32 cellular contexts compared by ENCODE assay signal in genomic region chr14:73797540-73797925, GRCh38. TPM values are rescaled to one million over a fixed set of nuclear protein-coding genes. Genes with fewer than 3 reads are reported as not detected.
DNase-seq lines count a peak whose midpoint lies in the region; ATAC-seq, FAIRE-seq and TF ChIP-seq lines count a peak whose summit lies in the region.
"Had no signal": no experiment of that assay in that cellular context is flagged by ENCODE, and none has a peak within 500 bp of the region (broad histone marks: within the 10 kb centered on the region; RNA-seq: fewer than 3 reads in every experiment).

No MANE protein-coding gene starts in this region.

- no peak for TF ChIP-seq EP300 in GM12878 (IDR thresholded peaks at IDR 0.05; ENCODE audit: borderline replicate concordance in 1 of 2, control insufficient read depth in 1 of 2, low read depth in 2 of 2, low read length in 2 of 2)

- no TSS peak for BruUV-seq in Caco-2 (replicated peaks; lab: Mats Ljungman, UMichigan)
- BruUV-seq in GM12878 (replicated peaks; lab: Mats Ljungman, UMichigan): no TSS peak

- H3K27me3 Mint-ChIP-seq in Caco-2 (ENCODE audit: insufficient read depth, unreplicated experiment): no peaks in the 10 kb centered on the region
- H3K27me3 Mint-ChIP-seq: activated CD4-positive, alpha-beta memory T cell treated with anti-CD3 and anti-CD28 coated beads, Interleukin-2, amount 10 ng/mL, durations not matched to agents 7 days and 5 days; CD4-positive, alpha-beta memory T cell had no signal

- no peak for DNase-seq in Caco-2
- DNase-seq in HTR-8/SVneo (ENCODE audit: insufficient read length, low spot score): no peak
- DNase-seq in GM12878 (ENCODE audit: low read depth, low spot score): no peak
- DNase-seq in coronary artery (ENCODE audit: low spot score): no peak
- DNase-seq in vagina (ENCODE audit: extremely low spot score in 2 of 2): no peak
- no peak for DNase-seq in DMS153 (lab: John Stamatoyannopoulos, UW)
- DNase-seq: activated CD4-positive, alpha-beta memory T cell treated with anti-CD3 and anti-CD28 coated beads, Interleukin-2, amount 10 ng/mL, durations not matched to agents 7 days and 5 days; activated gamma-delta T cell treated with Interleukin-2 at 50 U/mL for 16 hours; AML-193; body of pancreas; CD4-positive, alpha-beta memory T cell; DMS 273 treated with DMSO at 0.1 percent for 48 hours; effector CD4-positive, alpha-beta T cell; hypothalamus; Kasumi-1; left ventricle myocardium superior; NCI-H1048; NCI-H187; NCI-H774; OCI-M1; SIG-M5; SW 1271; T1000 had no signal

- FAIRE-seq in HTR-8/SVneo (lab: Jason Lieb, UNC) (peak; percentile 49), GM12878 (lab: Jason Lieb, UNC) (no peak)
- FAIRE-seq: A204.1, frontal cortex, GM18507, H54 had no signal

- POLR2A ChIA-PET in Caco-2 (lab: Charles Lee) (interaction anchor here (0.5 to 2.1 kb wide), 2 partner anchors 12 to 18 kb away, joined by 3 to 18 read pairs; no protein-coding TSS in a partner anchor), GM12878 (lab: Charles Lee) (interaction anchor here (0.5 to 4.3 kb wide), 5 partner anchors 9 to 191 kb away, joined by 3 to 22 read pairs (median 11); no protein-coding TSS in a partner anchor)

- CTCF ChIA-PET in Caco-2 (lab: Charles Lee) (interaction anchor here (0.8 to 2.3 kb wide), 4 partner anchors 10 to 56 kb away, joined by 3 to 10 read pairs (median 6); a partner anchor contains a TSS), GM12878 (lab: Yijun Ruan, JAX) (interaction anchor here (1.1 to 2.9 kb wide), 10 partner anchors 9 to 289 kb away, joined by 3 to 15 read pairs (median 5); no protein-coding TSS in a partner anchor)

- H3K27ac ChIP-seq in GM12878 (ENCODE audit: control insufficient read depth, insufficient read depth): no peak overlapping the region; the same call in 1 of the 2 replicates
- H3K27ac ChIP-seq in coronary artery: no peak overlapping the region
- H3K27ac ChIP-seq in vagina: no peak overlapping the region
- H3K27ac ChIP-seq: body of pancreas, neutrophil had no signal

- H3K36me3 ChIP-seq in Caco-2 (ENCODE audit: control insufficient read depth, insufficient read depth, low read length): no peaks in the 10 kb centered on the region
- no peaks in the 10 kb centered on the region for H3K36me3 ChIP-seq in GM12878 (ENCODE audit: control insufficient read depth in 2 of 2, insufficient read depth in 2 of 2, low read length in 1 of 2)
- no peaks in the 10 kb centered on the region for H3K36me3 ChIP-seq in mucosa of stomach (ENCODE audit: control insufficient read depth, insufficient read depth, low read length)
- H3K36me3 ChIP-seq in vagina: no peaks in the 10 kb centered on the region
- H3K36me3 ChIP-seq: neutrophil had no signal

- TF ChIP-seq CTCF in Caco-2 (IDR thresholded peaks at IDR 0.05; ENCODE audit: insufficient read depth in 1 of 2, low read depth in 1 of 2, low read length in 1 of 2, severe bottlenecking in 1 of 2, unreplicated experiment in 1 of 2) (no peak), GM12878 (IDR thresholded peaks at IDR 0.05 in 2 of 3, conservative IDR thresholded peaks at IDR 0.05 in 1 of 3; ENCODE audit: control insufficient read depth in 2 of 3, extremely low read depth in 1 of 3, insufficient read depth in 1 of 3, low read depth in 3 of 3, low read length in 3 of 3) (no peak), coronary artery (IDR thresholded peaks at IDR 0.05) (no peak), vagina (IDR thresholded peaks at IDR 0.05) (no peak)

- 0% methylated on average over 2 of the region's 2 CpGs for WGBS in GM12878 (ENCODE audit: insufficient coverage, insufficient replicate concordance, low lambda C conversion rate, missing lambda C conversion rate)

- H3K4me1 Mint-ChIP-seq in Caco-2 (ENCODE audit: low read depth, unreplicated experiment): peaks cover 36% of the 10 kb centered on the region
- H3K4me1 Mint-ChIP-seq: activated CD4-positive, alpha-beta memory T cell treated with anti-CD3 and anti-CD28 coated beads, Interleukin-2, amount 10 ng/mL, durations not matched to agents 7 days and 5 days; CD4-positive, alpha-beta memory T cell had no signal

- peaks cover 55% of the 10 kb centered on the region for H3K4me1 ChIP-seq in Caco-2
- H3K4me1 ChIP-seq in GM12878 (ENCODE audit: control insufficient read depth, insufficient read depth, low read length): peaks cover 15% of the 10 kb centered on the region
- H3K4me1 ChIP-seq in mucosa of stomach (ENCODE audit: control insufficient read depth, insufficient read depth, low read length): peaks cover 42% of the 10 kb centered on the region
- peaks cover 17% of the 10 kb centered on the region for H3K4me1 ChIP-seq in vagina

- ATAC-seq in GM12878: peak; percentile 61
- no peak for ATAC-seq in GM18502 (IDR thresholded peaks at IDR 0.05; ENCODE audit: poor library complexity, unreplicated experiment)
- ATAC-seq: activated CD4-positive, CD25-positive, alpha-beta regulatory T cell treated with anti-CD3 and anti-CD28 coated beads, Interleukin-2, amount 50 U/mL, for 24 hours; body of pancreas; esophagus mucosa; left ventricle myocardium superior had no signal

- in situ Hi-C loops in GM12878 (cut with MboI): no loop called here

- H3K9me3 ChIP-seq in Caco-2 (no peaks in the 10 kb centered on the region), GM12878 (replicated peaks; ENCODE audit: control insufficient read depth, insufficient read depth, low read length) (no peaks in the 10 kb centered on the region), mucosa of stomach (ENCODE audit: control insufficient read depth, low read length) (no peaks in the 10 kb centered on the region), vagina (no peaks in the 10 kb centered on the region)
- H3K9me3 ChIP-seq: body of pancreas, neutrophil had no signal

- H3K4me2 ChIP-seq in GM12878 (ENCODE audit: control insufficient read depth, insufficient read depth): peak overlapping the region; percentile 15; the same call in 1 of the 2 replicates

- intact Hi-C loops in Caco-2 (cut with micrococcal nuclease; ENCODE audit: unreplicated experiment): loop anchor here (2.0 kb wide), 2 partner anchors 37 to 53 kb away; partner anchors contain the start of gene PTGR2
- intact Hi-C loops in GM12878 (cut with micrococcal nuclease; ENCODE audit: unreplicated experiment): no loop called here
- intact Hi-C loops in vagina (cut with DNase I): no loop called here

- H3K27me3 ChIP-seq in Caco-2 (replicated peaks; ENCODE audit: control insufficient read depth, insufficient read depth, low read length) (no peaks in the 10 kb centered on the region), GM12878 (replicated peaks in 1 of 2; ENCODE audit: control insufficient read depth in 2 of 2, insufficient read depth in 2 of 2, low read length in 1 of 2) (no peaks in the 10 kb centered on the region), mucosa of stomach (ENCODE audit: control insufficient read depth, insufficient read depth, low read length) (no peaks in the 10 kb centered on the region), vagina (no peaks in the 10 kb centered on the region)
- H3K27me3 ChIP-seq: body of pancreas, neutrophil had no signal

- peak overlapping the region; percentile 56 for H3K27ac Mint-ChIP-seq in Caco-2 (ENCODE audit: unreplicated experiment)
- H3K27ac Mint-ChIP-seq: activated CD4-positive, alpha-beta memory T cell treated with anti-CD3 and anti-CD28 coated beads, Interleukin-2, amount 10 ng/mL, durations not matched to agents 7 days and 5 days; CD4-positive, alpha-beta memory T cell had no signal

- no peaks in the 10 kb centered on the region for H3K9me3 Mint-ChIP-seq in Caco-2 (ENCODE audit: unreplicated experiment)
- H3K9me3 Mint-ChIP-seq: activated CD4-positive, alpha-beta memory T cell treated with anti-CD3 and anti-CD28 coated beads, Interleukin-2, amount 10 ng/mL, durations not matched to agents 7 days and 5 days; CD4-positive, alpha-beta memory T cell had no signal

- RAD21 ChIA-PET in GM12878 (lab: Charles Lee; ENCODE audit: unreplicated experiment): interaction anchor here (0.8 to 1.7 kb wide), 6 partner anchors 28 to 89 kb away, joined by 3 to 4 read pairs (median 3); partner anchors contain the start of genes PTGR2 and ZNF410

- TF ChIP-seq POLR2A in GM12878 (IDR thresholded peaks at IDR 0.05; ENCODE audit: low read depth, low read length) (no peak), vagina (IDR thresholded peaks at IDR 0.05) (no peak)

- no peak overlapping the region for H3K9ac ChIP-seq in GM12878 (ENCODE audit: control insufficient read depth, insufficient read depth, low read length)
- H3K9ac ChIP-seq in mucosa of stomach (ENCODE audit: low read length): peak overlapping the region; percentile 32

- SMC1A ChIA-PET in GM12878 (lab: Charles Lee; ENCODE audit: uncharacterized antibody, unreplicated experiment): interaction anchor here (0.6 to 4.8 kb wide), 14 partner anchors 10 to 65 kb away, joined by 3 to 37 read pairs (median 4); partner anchors contain the start of gene PTGR2

- no peaks in the 10 kb centered on the region for H4K20me1 ChIP-seq in GM12878 (ENCODE audit: control insufficient read depth, insufficient read depth)

- H3K4me3 ChIP-seq in Caco-2 (ENCODE audit: low read depth, low read length) (no peak overlapping the region), GM12878 (no peak overlapping the region), mucosa of stomach (ENCODE audit: low read length) (no peak overlapping the region), coronary artery (no peak overlapping the region), vagina (no peak overlapping the region)
- H3K4me3 ChIP-seq: body of pancreas had no signal

- no peak for TF ChIP-seq RAD21 in GM12878 (IDR thresholded peaks at IDR 0.05; ENCODE audit: insufficient read depth, low read depth, low read length)

- H3K79me2 ChIP-seq in GM12878 (ENCODE audit: control insufficient read depth, insufficient read depth, low read length): no peaks in the 10 kb centered on the region

- H3K36me3 Mint-ChIP-seq in Caco-2 (ENCODE audit: insufficient read depth, unreplicated experiment): no peaks in the 10 kb centered on the region

- no peak overlapping the region for H3K4me3 Mint-ChIP-seq in Caco-2 (ENCODE audit: unreplicated experiment)
- H3K4me3 Mint-ChIP-seq: activated CD4-positive, alpha-beta memory T cell treated with anti-CD3 and anti-CD28 coated beads, Interleukin-2, amount 10 ng/mL, durations not matched to agents 7 days and 5 days; CD4-positive, alpha-beta memory T cell had no signal

- H2AFZ ChIP-seq in GM12878 (ENCODE audit: control insufficient read depth, low read depth, low read length): no peak overlapping the region; the same call in 1 of the 2 replicates

RNA-seq across cellular contexts. Expression of gene PTGR2, which starts 54.1 kb away (rescaled TPM):
- total RNA-seq in Caco-2 (2022): 14.2 and 16.5 TPM in 2 replicates
- 12.8 and 18.8 TPM in 2 replicates for total RNA-seq in GM12878 (2013; cell fraction: nucleolus; rRNA removed)
- 4.2 and 5.9 TPM in 2 replicates for total RNA-seq in GM12878 (2014; rRNA removed)
- 8.5 and 10.0 TPM in 2 replicates for total RNA-seq in GM12878 (2014; rRNA removed; fragmentation: Illumina TruSeq; extraction: Trizol)
- 5.3 and 6.1 TPM in 2 replicates for total RNA-seq in GM12878 (2021)
- polyA plus RNA-seq in GM12878 (2011; ENCODE audit: low read depth): 2.2 TPM
- polyA plus RNA-seq in GM12878 (2011; rRNA removed): 3.3 and 5.6 TPM in 2 replicates
- 0.47 and 0.63 TPM in 2 replicates for polyA plus RNA-seq in GM12878 (2011; cell fraction: cytosol; rRNA removed)
- polyA plus RNA-seq in GM12878 (2011; cell fraction: nucleus; rRNA removed): 1.3 and 1.5 TPM in 2 replicates
- polyA plus RNA-seq in GM12878 (2012): 3.8 and 5.8 TPM in 2 replicates
- polyA plus RNA-seq in GM12878 (2014; fragmentation: Illumina TruSeq; extraction: Trizol): 11.8 and 12.8 TPM in 2 replicates
- 1 to 10 TPM; 8.9 to 9.6 TPM for polyA plus RNA-seq in GM12878 (2014; fragmentation: Nextera tagmentation; extraction: Ambion mirVana)
- 5.5 and 8.0 TPM in 2 replicates for polyA plus RNA-seq in GM12878 (2014; rRNA removed)
- polyA plus RNA-seq in GM12878 (2016; fragmentation: Nextera tagmentation; extraction: Ambion mirVana): 1 to 10 TPM; 7.6 to 9.7 TPM
- 0.51 and 1.0 TPM in 2 replicates for polyA minus RNA-seq in GM12878 (2011; rRNA and poly(A)+ RNA removed)
- polyA minus RNA-seq in GM12878 (2011; cell fraction: cytosol; rRNA and poly(A)+ RNA removed): not detected in 2 replicates
- 0.97 and 1.2 TPM in 2 replicates for polyA minus RNA-seq in GM12878 (2011; cell fraction: nucleus; rRNA and poly(A)+ RNA removed)
- 5.6 TPM for total RNA-seq in vagina
